23 cellular contexts compared by ENCODE assay signal in genomic region chr2:196949116-196949515, GRCh38.
"Had no signal": no experiment of that assay in that cellular context is flagged by ENCODE, and none has a peak within 500 bp of the region (broad histone marks: within the 10 kb centered on the region; RNA-seq: fewer than 3 reads in every experiment).

No MANE protein-coding gene starts in this region.

- H3K27ac ChIP-seq: body of pancreas, coronary artery, dorsolateral prefrontal cortex, neutrophil, sigmoid colon, thoracic aorta, upper lobe of left lung, vagina had no signal

- H3K36me3 ChIP-seq: neutrophil, thoracic aorta, upper lobe of left lung, vagina had no signal

- DNase-seq: activated B cell treated with CpG ODN at 0.5 μM for 24 hours; activated CD4-positive, alpha-beta T cell treated with anti-CD3 and anti-CD28 coated beads, Interleukin-2, amount 50 U/mL, for 1 hour; activated CD8-positive, alpha-beta T cell treated with anti-CD3 and anti-CD28 coated beads for 36 hours; activated T-cell treated with anti-CD3 and anti-CD28 coated beads, Interleukin-2, amount 50 U/mL, for 4 hours; body of pancreas; dorsolateral prefrontal cortex; effector memory CD4-positive, alpha-beta T cell; erythroblast; head of caudate nucleus; hippocampal formation; left colon; mammary epithelial cell; sigmoid colon; small intestine; stimulated activated CD4-positive, alpha-beta T cell treated with anti-CD3 and anti-CD28 coated beads, Interleukin-4, amount 100 ng/mL, for 24 hours; upper lobe of left lung had no signal

- H3K27me3 ChIP-seq: body of pancreas, dorsolateral prefrontal cortex, neutrophil, sigmoid colon, upper lobe of left lung, vagina had no signal

- ATAC-seq: activated CD8-positive, alpha-beta T cell treated with anti-CD3 and anti-CD28 coated beads for 36 hours; activated naive CD4-positive, alpha-beta T cell treated with anti-CD3 and anti-CD28 coated beads, Interleukin-2, amount 50 U/mL, for 72 hours; activated T-cell treated with anti-CD3 and anti-CD28 coated beads, Interleukin-2, amount 50 U/mL, for 4 hours; body of pancreas; left colon; stimulated activated effector memory CD8-positive, alpha-beta T cell treated with anti-CD3 and anti-CD28 coated beads, Interleukin-12 subunit alpha, Interleukin-12 subunit beta, amount 100 ng/mL, for 72 hours had no signal

- H3K4me3 ChIP-seq: body of pancreas, coronary artery, dorsolateral prefrontal cortex, sigmoid colon, thoracic aorta, upper lobe of left lung, vagina had no signal

- H3K9me3 ChIP-seq: body of pancreas, neutrophil, sigmoid colon, thoracic aorta, upper lobe of left lung, vagina had no signal

- H3K4me1 ChIP-seq: sigmoid colon, upper lobe of left lung, vagina had no signal

- FAIRE-seq: keratinocyte had no signal
